In the genomic region with DNA sequence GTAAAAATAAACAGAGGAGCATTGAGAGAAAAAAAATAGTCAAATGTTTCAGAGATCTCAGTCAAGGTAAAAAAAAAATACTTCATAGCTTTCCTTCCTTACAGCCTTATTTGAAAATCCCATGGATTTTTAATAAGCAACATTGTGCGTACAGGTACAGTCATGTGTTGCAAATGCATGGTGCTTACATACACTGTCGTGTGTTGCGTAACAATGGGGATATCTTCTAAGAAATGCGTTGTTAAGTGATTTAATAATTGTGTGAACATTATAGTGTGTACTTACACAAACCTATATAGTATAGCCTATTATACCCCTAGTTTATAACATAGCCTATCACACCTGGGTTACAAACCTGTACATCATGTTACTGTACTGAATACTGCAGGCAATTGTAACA, we compare ENCODE assay signal across 8 cellular contexts.
"Had no signal": no experiment of that assay in that cellular context is flagged by ENCODE, and none has a peak within 500 bp of the region (broad histone marks: within the 10 kb centered on the region; RNA-seq: fewer than 3 reads in every experiment).

No MANE protein-coding gene starts in this region.

- H3K4me3 ChIP-seq: GM23338, HAP-1, K562 had no signal

- FAIRE-seq: K562 had no signal

- H2AFZ ChIP-seq: GM23338 had no signal

- H3K36me3 ChIP-seq: HAP-1 had no signal

- H3K9me3 ChIP-seq: HAP-1 had no signal

- ATAC-seq: GM23338, HCT116, K562 had no signal

- H3K4me2 ChIP-seq: GM23338 had no signal

- H3K27ac ChIP-seq: HL-60 had no signal

- DNase-seq: H7, HFFc6, KG1 had no signal
